15 cellular contexts compared by ENCODE assay signal in the genomic region with DNA sequence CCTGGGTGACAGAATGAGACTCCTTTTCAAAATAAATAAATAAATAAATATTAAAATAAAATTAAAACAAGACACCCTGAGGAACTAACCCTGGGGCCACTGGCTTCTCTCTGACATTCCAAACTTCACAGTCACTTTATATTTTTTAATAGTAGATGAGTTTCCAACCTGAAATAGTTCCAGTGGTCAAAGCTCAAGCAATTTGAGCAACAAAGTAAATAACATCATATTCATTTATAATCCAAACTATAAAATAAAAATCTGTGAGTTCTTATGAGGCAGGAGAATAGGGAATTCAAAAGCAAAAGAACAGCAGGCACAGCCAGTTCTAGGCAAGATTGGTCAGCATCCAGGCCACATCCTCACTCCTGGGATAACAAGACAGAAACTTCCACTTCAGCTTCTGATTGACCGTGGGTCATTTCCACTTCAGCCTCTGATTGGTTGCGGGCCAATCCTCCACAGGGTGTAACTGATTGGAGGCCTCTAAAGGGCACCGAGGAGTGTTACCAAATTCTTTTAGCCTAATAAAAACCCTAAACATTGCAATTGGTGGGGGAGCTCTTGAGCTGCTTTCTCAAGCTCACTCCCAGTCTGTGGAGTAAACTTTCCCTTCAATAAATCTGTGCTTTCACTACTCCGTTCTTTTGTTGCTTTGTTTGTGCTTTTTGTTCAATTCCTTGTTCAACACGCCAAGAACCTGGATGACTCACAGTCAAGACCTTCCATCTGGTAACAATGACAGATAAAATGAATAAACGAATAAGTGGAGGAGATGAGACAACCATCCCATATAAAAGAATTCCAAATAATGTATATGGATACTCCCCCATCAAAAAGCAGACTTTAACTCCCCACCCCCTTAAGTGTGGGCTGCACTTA. TPM values are rescaled to one million over a fixed set of nuclear protein-coding genes. Genes with fewer than 3 reads are reported as not detected.
DNase-seq lines count a peak whose midpoint lies in the region; ATAC-seq, FAIRE-seq and TF ChIP-seq lines count a peak whose summit lies in the region.
"Had no signal": no experiment of that assay in that cellular context is flagged by ENCODE, and none has a peak within 500 bp of the region (broad histone marks: within the 10 kb centered on the region; RNA-seq: fewer than 3 reads in every experiment).

No MANE protein-coding gene starts in this region.

- H3K4me1 Mint-ChIP-seq in stimulated activated effector memory CD8-positive, alpha-beta T cell treated with anti-CD3 and anti-CD28 coated beads, Interleukin-12 subunit alpha, Interleukin-12 subunit beta, amount 100 ng/mL, for 72 hours = no peaks in the 10 kb centered on the region

- no peak for FAIRE-seq in bronchial epithelial cell (lab: Jason Lieb, UNC)
- FAIRE-seq in pancreas (lab: Jason Lieb, UNC) = no peak

- 52% methylated on average over 6 of the region's 6 CpGs for WGBS in suprapubic skin
- 56 to 64% methylated on average over 6 of the region's 6 CpGs for WGBS in pancreas, 2 donors

- TF ChIP-seq EP300 in suprapubic skin (IDR thresholded peaks at IDR 0.05) = no peak

- no peak for ATAC-seq in pancreas
- no peak for ATAC-seq in stimulated activated effector memory CD8-positive, alpha-beta T cell treated with anti-CD3 and anti-CD28 coated beads, Interleukin-12 subunit alpha, Interleukin-12 subunit beta, amount 100 ng/mL, for 72 hours
- ATAC-seq: left lung had no signal

- CTCF ChIA-PET in GM10248 (lab: Yijun Ruan, JAX) = no interaction called here

- no peak overlapping the region for H3K27ac Mint-ChIP-seq in stimulated activated effector memory CD8-positive, alpha-beta T cell treated with anti-CD3 and anti-CD28 coated beads, Interleukin-12 subunit alpha, Interleukin-12 subunit beta, amount 100 ng/mL, for 72 hours

- POLR2A ChIA-PET in GM10248 (lab: Yijun Ruan, JAX) = no interaction called here

- TF ChIP-seq POLR2A in suprapubic skin (IDR thresholded peaks at IDR 0.05) = no peak

- H3K36me3 ChIP-seq in bronchial epithelial cell (ENCODE audit: control insufficient read depth, insufficient read depth, low read length) = no peaks in the 10 kb centered on the region
- H3K36me3 ChIP-seq in suprapubic skin = no peaks in the 10 kb centered on the region
- no peaks in the 10 kb centered on the region for H3K36me3 ChIP-seq in pancreas
- H3K36me3 ChIP-seq: left lung, ovary, thoracic aorta had no signal

- no peak overlapping the region for H3K4me3 Mint-ChIP-seq in stimulated activated effector memory CD8-positive, alpha-beta T cell treated with anti-CD3 and anti-CD28 coated beads, Interleukin-12 subunit alpha, Interleukin-12 subunit beta, amount 100 ng/mL, for 72 hours

- H3K4me1 ChIP-seq in suprapubic skin (peaks cover 7% of the 10 kb centered on the region), pancreas (no peaks in the 10 kb centered on the region)
- H3K4me1 ChIP-seq: left lung had no signal

- intact Hi-C loops in pancreas (cut with DNase I) = no loop called here

- peak; percentile 17 for DNase-seq in NCI-H82 (lab: John Stamatoyannopoulos, UW)
- DNase-seq in NCI-H82 treated with DMSO at 0.1 percent for 48 hours (lab: John Stamatoyannopoulos, UW; ENCODE audit: unreplicated experiment) = no peak
- DNase-seq in bronchial epithelial cell (ENCODE audit: low read depth) = peak; percentile 17
- peak; percentile 36 for DNase-seq in iPS-NIHi7 (ENCODE audit: extremely low spot score)
- DNase-seq in suprapubic skin (ENCODE audit: low spot score in 2 of 2) = no peak
- DNase-seq in pancreas = no peak
- no peak for DNase-seq in stimulated activated effector memory CD8-positive, alpha-beta T cell treated with anti-CD3 and anti-CD28 coated beads, Interleukin-12 subunit alpha, Interleukin-12 subunit beta, amount 100 ng/mL, for 72 hours (ENCODE audit: low spot score in 2 of 2)
- no peak for DNase-seq in GM10248 (ENCODE audit: extremely low spot score)
- DNase-seq: DMS 273 treated with DMSO at 0.1 percent for 48 hours, erythroblast, left lung, RPMI8226 had no signal

- H3K27me3 ChIP-seq in bronchial epithelial cell (ENCODE audit: control insufficient read depth, insufficient read depth, low read length) = no peaks in the 10 kb centered on the region
- H3K27me3 ChIP-seq in suprapubic skin = peaks cover 4% of the 10 kb centered on the region
- H3K27me3 ChIP-seq in pancreas = no peaks in the 10 kb centered on the region
- H3K27me3 ChIP-seq: ovary had no signal

- H3K27ac ChIP-seq in suprapubic skin (peak overlapping the region; percentile 27), pancreas (no peak overlapping the region)
- H3K27ac ChIP-seq: 22Rv1, left lung, ovary, thoracic aorta had no signal

- no peaks in the 10 kb centered on the region for H3K9me3 ChIP-seq in suprapubic skin
- no peaks in the 10 kb centered on the region for H3K9me3 ChIP-seq in pancreas
- H3K9me3 ChIP-seq: left lung, ovary, thoracic aorta had no signal

- TF ChIP-seq CTCF in bronchial epithelial cell (IDR thresholded peaks at IDR 0.05; ENCODE audit: insufficient read depth, low read length, severe bottlenecking) (no peak), suprapubic skin (IDR thresholded peaks at IDR 0.05) (no peak), pancreas (IDR thresholded peaks at IDR 0.05) (no peak), GM10248 (IDR thresholded peaks at IDR 0.05; ENCODE audit: control extremely low read depth, extremely low read depth, low read depth, missing control alignments) (no peak)

- H3K36me3 Mint-ChIP-seq in stimulated activated effector memory CD8-positive, alpha-beta T cell treated with anti-CD3 and anti-CD28 coated beads, Interleukin-12 subunit alpha, Interleukin-12 subunit beta, amount 100 ng/mL, for 72 hours = no peaks in the 10 kb centered on the region

- no peak overlapping the region for H3K4me3 ChIP-seq in bronchial epithelial cell (ENCODE audit: low read depth, low read length)
- no peak overlapping the region for H3K4me3 ChIP-seq in suprapubic skin
- no peak overlapping the region for H3K4me3 ChIP-seq in pancreas
- H3K4me3 ChIP-seq: left lung, ovary, thoracic aorta had no signal

- no peaks in the 10 kb centered on the region for H3K9me3 Mint-ChIP-seq in stimulated activated effector memory CD8-positive, alpha-beta T cell treated with anti-CD3 and anti-CD28 coated beads, Interleukin-12 subunit alpha, Interleukin-12 subunit beta, amount 100 ng/mL, for 72 hours

RNA-seq across cellular contexts. Expression of a gene that starts 42.5 kb away (rescaled TPM):
- total RNA-seq in bronchial epithelial cell (not detected in 2 replicates), suprapubic skin (under 1 TPM in 3 of 4 donors, not detected in 1; 0.05 to 0.32 (median 0.13) TPM), pancreas (not detected)
- under 1 TPM in 1 of 2 donors, not detected in 1; 0.07 TPM for polyA plus RNA-seq in pancreas
- total RNA-seq: thoracic aorta had no signal

Comparison
In these comparisons a context has a peak if more than half of its experiments do, and no peak if none do; other contexts are left out.
1. DNase-seq: peak in NCI-H82 (single experiment), bronchial epithelial cell (single experiment) and iPS-NIHi7 (single experiment); none in NCI-H82 treated with DMSO at 0.1 percent for 48 hours (single experiment), suprapubic skin (0 of 2), pancreas (0 of 6), stimulated activated effector memory CD8-positive, alpha-beta T cell treated with anti-CD3 and anti-CD28 coated beads, Interleukin-12 subunit alpha, Interleukin-12 subunit beta, amount 100 ng/mL, for 72 hours (0 of 2) and GM10248 (single experiment).